Comparison of ENCODE assay signal across 9 cellular contexts in the genomic region with DNA sequence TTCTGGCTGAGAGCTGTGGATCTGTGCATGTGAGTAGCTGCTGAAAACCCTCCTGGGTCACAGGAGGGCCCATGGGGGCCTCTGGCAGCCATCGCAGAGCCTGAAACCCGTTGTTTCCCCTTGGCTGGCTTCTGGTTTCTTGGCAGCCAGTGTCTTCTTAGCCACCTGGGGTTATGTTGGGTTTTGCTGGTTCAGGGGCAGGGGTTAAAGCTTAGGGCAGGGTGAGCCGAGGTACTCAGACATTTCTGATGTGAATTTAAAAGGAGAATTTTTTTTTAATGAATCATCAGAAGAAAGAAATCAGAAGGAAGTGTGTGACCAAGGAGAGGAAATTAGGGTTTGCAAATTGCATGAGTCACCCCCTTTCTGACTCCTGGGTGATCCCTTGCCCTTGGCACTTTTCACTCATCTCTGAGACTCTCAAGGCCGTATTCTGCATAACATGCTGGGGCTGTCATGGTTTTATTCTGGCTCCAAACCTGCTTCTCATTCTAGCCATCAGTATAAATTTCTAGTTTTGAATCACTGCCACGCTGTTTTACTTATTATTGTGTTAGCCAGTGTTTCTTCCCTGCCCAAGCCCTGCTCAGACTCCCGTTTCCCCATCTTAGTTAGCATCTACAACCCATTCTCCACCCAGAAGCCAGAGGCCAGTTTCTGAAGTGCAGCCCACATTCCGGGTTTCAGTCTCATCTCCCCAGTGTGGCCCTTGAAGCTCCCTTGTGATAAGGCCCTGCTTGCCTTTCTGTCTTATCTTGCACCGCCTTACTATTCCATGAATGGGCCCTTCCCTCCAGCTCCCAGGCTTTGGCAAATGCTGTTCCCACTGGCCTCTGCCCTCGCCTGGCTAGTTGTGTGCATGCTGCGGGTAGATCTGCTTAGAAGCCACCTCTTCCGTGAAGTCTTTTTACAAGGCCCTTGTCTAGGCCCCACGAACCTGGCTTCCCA. TPM values are rescaled to one million over a fixed set of nuclear protein-coding genes. Genes with fewer than 3 reads are reported as not detected.
DNase-seq lines count a peak whose midpoint lies in the region; ATAC-seq and TF ChIP-seq lines count a peak whose summit lies in the region.
"Had no signal": no experiment of that assay in that cellular context is flagged by ENCODE, and none has a peak within 500 bp of the region (broad histone marks: within the 10 kb centered on the region; RNA-seq: fewer than 3 reads in every experiment).

No MANE protein-coding gene starts in this region.

- H3F3A ChIP-seq in GM23338 (replicated peaks; ENCODE audit: low read depth): no peaks in the 10 kb centered on the region

- no peaks in the 10 kb centered on the region for H3K36me3 ChIP-seq in GM23338 (ENCODE audit: insufficient read depth)
- peaks cover 9% of the 10 kb centered on the region; the same call in 1 of the 2 replicates for H3K36me3 ChIP-seq in KMS-11 (ENCODE audit: insufficient read depth)

- H3K79me2 ChIP-seq in GM23338 (replicated peaks; ENCODE audit: insufficient read depth) (no peaks in the 10 kb centered on the region), KMS-11 (ENCODE audit: insufficient read depth, low read depth) (peaks cover 81% of the 10 kb centered on the region)

- no peak overlapping the region for H3K27ac ChIP-seq in GM23338 (ENCODE audit: low read depth)
- H3K27ac ChIP-seq in KMS-11: peak overlapping the region; percentile 98
- H3K27ac ChIP-seq in epithelial cell of prostate: peak overlapping the region; percentile 69
- H3K27ac ChIP-seq: body of pancreas had no signal

- no peaks in the 10 kb centered on the region for H4K20me1 ChIP-seq in GM23338 (replicated peaks; ENCODE audit: insufficient read depth)
- H4K20me1 ChIP-seq in KMS-11 (ENCODE audit: insufficient read depth): no peaks in the 10 kb centered on the region

- H3K4me2 ChIP-seq in GM23338 (no peak overlapping the region), KMS-11 (peak overlapping the region; percentile 96)

- H3K4me1 Mint-ChIP-seq in GM23338 (peaks cover 16% of the 10 kb centered on the region), endothelial cell (ENCODE audit: unreplicated experiment) (peaks cover 9% of the 10 kb centered on the region)
- H3K4me1 Mint-ChIP-seq in activated CD4-positive, alpha-beta T cell treated with anti-CD3 and anti-CD28 coated beads, Interleukin-2, amount 10 ng/mL, durations not matched to agents 24 days and 14 days: peaks cover 59% of the 10 kb centered on the region

- H3K4me3 Mint-ChIP-seq in GM23338 (no peak overlapping the region), endothelial cell (ENCODE audit: unreplicated experiment) (no peak overlapping the region)
- peak overlapping the region; percentile 29 for H3K4me3 Mint-ChIP-seq in activated CD4-positive, alpha-beta T cell treated with anti-CD3 and anti-CD28 coated beads, Interleukin-2, amount 10 ng/mL, durations not matched to agents 24 days and 14 days

- no peaks in the 10 kb centered on the region for H3K27me3 ChIP-seq in GM23338 (ENCODE audit: insufficient read depth)
- H3K27me3 ChIP-seq in KMS-11 (ENCODE audit: insufficient read depth, low read depth): no peaks in the 10 kb centered on the region
- H3K27me3 ChIP-seq: body of pancreas had no signal

- no peak overlapping the region for H3K27ac Mint-ChIP-seq in GM23338
- peak overlapping the region; percentile 88 for H3K27ac Mint-ChIP-seq in activated CD4-positive, alpha-beta T cell treated with anti-CD3 and anti-CD28 coated beads, Interleukin-2, amount 10 ng/mL, durations not matched to agents 24 days and 14 days
- no peak overlapping the region for H3K27ac Mint-ChIP-seq in endothelial cell (ENCODE audit: unreplicated experiment)

- no peak overlapping the region for H3K4me3 ChIP-seq in GM23338
- H3K4me3 ChIP-seq in KMS-11 (IDR thresholded peaks at IDR 0.05; ENCODE audit: insufficient read depth, low read depth, low read length): no peak overlapping the region
- H3K4me3 ChIP-seq: body of pancreas had no signal

- peak; percentile 32; the same call in 2 of the 3 replicates for ATAC-seq in GM23338
- ATAC-seq: body of pancreas had no signal

- H3K27me3 Mint-ChIP-seq in GM23338 (ENCODE audit: insufficient read depth, low read depth, poor library complexity) (peaks cover 6% of the 10 kb centered on the region), endothelial cell (ENCODE audit: unreplicated experiment) (peaks cover 4% of the 10 kb centered on the region)
- H3K27me3 Mint-ChIP-seq in activated CD4-positive, alpha-beta T cell treated with anti-CD3 and anti-CD28 coated beads, Interleukin-2, amount 10 ng/mL, durations not matched to agents 24 days and 14 days: peaks cover 15% of the 10 kb centered on the region

- H3K4me1 ChIP-seq in GM23338 (ENCODE audit: insufficient read depth) (0 out of 2 replicates have a peak, but pooled peaks cover 2% of the 10 kb centered on the region), KMS-11 (ENCODE audit: low read depth, poor library complexity, severe bottlenecking) (peaks cover 94% of the 10 kb centered on the region)

- TF ChIP-seq CTCF in GM10266 (IDR thresholded peaks at IDR 0.05; ENCODE audit: control insufficient read depth, insufficient read depth, low read depth, missing control alignments) (no peak), GM23338 (conservative IDR thresholded peaks at IDR 0.05; ENCODE audit: low read depth in 2 of 2) (no peak), KMS-11 (conservative IDR thresholded peaks at IDR 0.05; ENCODE audit: low read depth, low read length) (no peak), endothelial cell (IDR thresholded peaks at IDR 0.05; ENCODE audit: unreplicated experiment) (no peak)

- H2AFZ ChIP-seq in GM23338: no peak overlapping the region
- H2AFZ ChIP-seq in KMS-11 (ENCODE audit: low read depth): no peak overlapping the region

- peak; percentile 42 for DNase-seq in GM10266 (ENCODE audit: extremely low spot score)
- no peak for DNase-seq in GM23338 (ENCODE audit: low spot score)
- DNase-seq in activated CD4-positive, alpha-beta T cell treated with anti-CD3 and anti-CD28 coated beads, Interleukin-2, amount 10 ng/mL, durations not matched to agents 24 days and 14 days: peak; percentile 80
- DNase-seq in epithelial cell of prostate (ENCODE audit: low read depth, low spot score): peak; percentile 58
- peak; percentile 71 for DNase-seq in stimulated activated CD4-positive, alpha-beta T cell treated with anti-CD3 and anti-CD28 coated beads, Interleukin-1b, Interleukin-23, amount 100 ng/mL, for 48 hours
- no peak for DNase-seq in hippocampal formation (lab: John Stamatoyannopoulos, UW)
- no peak for DNase-seq in endothelial cell (ENCODE audit: low spot score)

- H3K9me2 ChIP-seq in GM23338 (ENCODE audit: insufficient read depth): no peaks in the 10 kb centered on the region

- no peaks in the 10 kb centered on the region for H3K36me3 Mint-ChIP-seq in GM23338 (ENCODE audit: low read depth)
- H3K36me3 Mint-ChIP-seq in activated CD4-positive, alpha-beta T cell treated with anti-CD3 and anti-CD28 coated beads, Interleukin-2, amount 10 ng/mL, durations not matched to agents 24 days and 14 days (ENCODE audit: low read depth): peaks cover 11% of the 10 kb centered on the region
- H3K36me3 Mint-ChIP-seq in endothelial cell (ENCODE audit: low read depth, unreplicated experiment): no peaks in the 10 kb centered on the region

- peak overlapping the region; percentile 69 for H3K9ac ChIP-seq in KMS-11

- intact Hi-C loops in activated CD4-positive, alpha-beta T cell treated with anti-CD3 and anti-CD28 coated beads, Interleukin-2, amount 10 ng/mL, durations not matched to agents 24 days and 14 days (cut with micrococcal nuclease): loop anchor here (1.0 to 5.0 kb wide), 8 partner anchors 13 to 498 kb away; a partner anchor contains a TSS

- H3K9me3 Mint-ChIP-seq in GM23338 (peaks cover 6% of the 10 kb centered on the region; the same call in 1 of the 3 replicates), endothelial cell (ENCODE audit: unreplicated experiment) (no peaks in the 10 kb centered on the region)
- H3K9me3 Mint-ChIP-seq in activated CD4-positive, alpha-beta T cell treated with anti-CD3 and anti-CD28 coated beads, Interleukin-2, amount 10 ng/mL, durations not matched to agents 24 days and 14 days: peaks cover 16% of the 10 kb centered on the region

TF ChIP-seq in GM23338, 12 proteins besides CTCF, POLR2A, EP300 and RAD21 (continues in another document):
- no peak for TF ChIP-seq POLR2AphosphoS5 (IDR thresholded peaks at IDR 0.05; ENCODE audit: low read depth)
- TF ChIP-seq ZNF114 (CRISPR knock-in tag; IDR thresholded peaks at IDR 0.05): no peak
- no peak for TF ChIP-seq NANOG (IDR thresholded peaks at IDR 0.05; ENCODE audit: borderline replicate concordance)
- TF ChIP-seq, protein P1, sequence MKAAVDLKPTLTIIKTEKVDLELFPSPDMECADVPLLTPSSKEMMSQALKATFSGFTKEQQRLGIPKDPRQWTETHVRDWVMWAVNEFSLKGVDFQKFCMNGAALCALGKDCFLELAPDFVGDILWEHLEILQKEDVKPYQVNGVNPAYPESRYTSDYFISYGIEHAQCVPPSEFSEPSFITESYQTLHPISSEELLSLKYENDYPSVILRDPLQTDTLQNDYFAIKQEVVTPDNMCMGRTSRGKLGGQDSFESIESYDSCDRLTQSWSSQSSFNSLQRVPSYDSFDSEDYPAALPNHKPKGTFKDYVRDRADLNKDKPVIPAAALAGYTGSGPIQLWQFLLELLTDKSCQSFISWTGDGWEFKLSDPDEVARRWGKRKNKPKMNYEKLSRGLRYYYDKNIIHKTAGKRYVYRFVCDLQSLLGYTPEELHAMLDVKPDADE (IDR thresholded peaks at IDR 0.05): no peak

RNA-seq across cellular contexts. Expression of a gene that starts 40.9 kb away (rescaled TPM):
- 0.54 and 1.5 TPM in 2 replicates for total RNA-seq in GM23338 (2014; rRNA removed; shearing (Covaris generic))
- polyA plus RNA-seq in GM23338 (2016; fragmentation: Nextera tagmentation; extraction: Ambion mirVana): 1.3 and 1.4 TPM in 2 replicates
- total RNA-seq in activated CD4-positive, alpha-beta T cell treated with anti-CD3 and anti-CD28 coated beads, Interleukin-2, amount 10 ng/mL, durations not matched to agents 24 days and 14 days: 1.4 and 2.6 TPM in 2 replicates
- 5.0 TPM for total RNA-seq in endothelial cell (ENCODE audit: unreplicated experiment)

Comparison
In these comparisons a context has a peak if more than half of its experiments do, and no peak if none do; other contexts are left out.
1. DNase-seq: peak in GM10266 (single experiment), activated CD4-positive, alpha-beta T cell treated with anti-CD3 and anti-CD28 coated beads, Interleukin-2, amount 10 ng/mL, durations not matched to agents 24 days and 14 days (single experiment), epithelial cell of prostate (single experiment) and stimulated activated CD4-positive, alpha-beta T cell treated with anti-CD3 and anti-CD28 coated beads, Interleukin-1b, Interleukin-23, amount 100 ng/mL, for 48 hours (single experiment); none in GM23338 (single experiment), hippocampal formation (0 of 2) and endothelial cell (single experiment).